In the genomic region with DNA sequence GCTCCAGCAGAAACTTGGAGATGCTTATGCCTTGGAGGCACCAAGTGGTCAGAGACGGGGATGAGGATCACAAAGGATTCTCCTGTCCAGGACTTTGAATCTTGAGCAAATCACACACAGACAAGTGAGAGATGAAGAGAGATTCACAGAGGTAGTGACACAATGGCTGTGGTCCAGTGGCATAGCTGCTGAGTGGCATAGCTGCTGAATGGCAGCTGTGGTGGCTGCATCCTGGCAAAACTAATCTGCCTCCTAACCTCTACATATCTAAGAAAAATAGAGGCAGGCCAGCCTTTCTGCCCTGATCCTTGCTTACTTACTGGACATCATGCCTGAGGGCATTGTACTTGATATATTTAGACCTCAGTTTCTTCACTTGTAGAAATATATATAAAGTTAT, we compare ENCODE assay signal across 15 cellular contexts.
DNase-seq lines count a peak whose midpoint lies in the region; ATAC-seq, FAIRE-seq and TF ChIP-seq lines count a peak whose summit lies in the region.
"Had no signal": no experiment of that assay in that cellular context is flagged by ENCODE, and none has a peak within 500 bp of the region (broad histone marks: within the 10 kb centered on the region; RNA-seq: fewer than 3 reads in every experiment).

No MANE protein-coding gene starts in this region.

- H3K27ac ChIP-seq in CD4-positive, CD25-positive, alpha-beta regulatory T cell (ENCODE audit: insufficient read depth, low read length, poor library complexity, severe bottlenecking) = no peak overlapping the region
- no peak overlapping the region for H3K27ac ChIP-seq in CD8-positive, alpha-beta memory T cell (ENCODE audit: low read depth, low read length)
- H3K27ac ChIP-seq: BLaER1 treated with 17β-estradiol and CSF1 and Interleukin-3, amounts not matched to agents 10 nM and 100 nM had no signal

- no peak for ATAC-seq in CD4-positive, CD25-positive, alpha-beta regulatory T cell (ENCODE audit: low read depth in 2 of 2)
- no peak for ATAC-seq in T-cell (replicated peaks in 1 of 4)
- ATAC-seq in naive thymus-derived CD8-positive, alpha-beta T cell = no peak
- no peak for ATAC-seq in GM18873 (IDR thresholded peaks at IDR 0.05; ENCODE audit: low FRiP score, unreplicated experiment)
- no peak for ATAC-seq in GM21526 (IDR thresholded peaks at IDR 0.05; ENCODE audit: low FRiP score, unreplicated experiment)
- no peak for ATAC-seq in GM21423 (IDR thresholded peaks at IDR 0.05; ENCODE audit: unreplicated experiment)
- ATAC-seq: K562 had no signal

- no peaks in the 10 kb centered on the region for H3K36me3 ChIP-seq in CD4-positive, CD25-positive, alpha-beta regulatory T cell (ENCODE audit: control insufficient read depth, insufficient read depth, low read length)
- H3K36me3 ChIP-seq in CD8-positive, alpha-beta memory T cell (ENCODE audit: insufficient read depth, low read length) = no peaks in the 10 kb centered on the region
- H3K36me3 ChIP-seq: BLaER1 treated with 17β-estradiol and CSF1 and Interleukin-3, amounts not matched to agents 10 nM and 100 nM had no signal

- peak overlapping the region in 2 of 3 donors; percentile 16 to 52 for H3K27ac Mint-ChIP-seq in CD4-positive, CD25-positive, alpha-beta regulatory T cell
- peak overlapping the region in 6 of 8 donors; percentile 0 to 48 (median 5) for H3K27ac Mint-ChIP-seq in CD8-positive, alpha-beta memory T cell
- peak overlapping the region; percentile 4 to 40 for H3K27ac Mint-ChIP-seq in T-cell
- H3K27ac Mint-ChIP-seq in naive thymus-derived CD8-positive, alpha-beta T cell = peak overlapping the region in 9 of 10 donors; percentile 0 to 84 (median 57)

- peaks cover 4% of the 10 kb centered on the region for H3K36me3 Mint-ChIP-seq in CD4-positive, CD25-positive, alpha-beta regulatory T cell
- peaks cover 0 to 2% (median 0%) of the 10 kb centered on the region in 3 donors for H3K36me3 Mint-ChIP-seq in CD8-positive, alpha-beta memory T cell
- no peaks in the 10 kb centered on the region for H3K36me3 Mint-ChIP-seq in T-cell
- peaks cover 0 to 5% (median 2%) of the 10 kb centered on the region in 3 donors for H3K36me3 Mint-ChIP-seq in naive thymus-derived CD8-positive, alpha-beta T cell

- FAIRE-seq in GM12892 (lab: Jason Lieb, UNC) = no peak
- FAIRE-seq: GM18507, K562 had no signal

- no peak for TF ChIP-seq POLR2A in GM12892 (IDR thresholded peaks at IDR 0.05; ENCODE audit: low read depth, low read length)

- peak overlapping the region in 1 of 4 donors; percentile 0 for H3K4me3 Mint-ChIP-seq in CD4-positive, CD25-positive, alpha-beta regulatory T cell
- H3K4me3 Mint-ChIP-seq in CD8-positive, alpha-beta memory T cell = no peak overlapping the region
- no peak overlapping the region for H3K4me3 Mint-ChIP-seq in T-cell
- peak overlapping the region in 1 of 10 donors; percentile 2 for H3K4me3 Mint-ChIP-seq in naive thymus-derived CD8-positive, alpha-beta T cell

- no peak overlapping the region for H3K4me3 ChIP-seq in CD4-positive, CD25-positive, alpha-beta regulatory T cell (ENCODE audit: low read depth, low read length)
- no peak overlapping the region for H3K4me3 ChIP-seq in CD8-positive, alpha-beta memory T cell (ENCODE audit: low read length)
- H3K4me3 ChIP-seq: BLaER1 treated with 17β-estradiol and CSF1 and Interleukin-3, amounts not matched to agents 10 nM and 100 nM; K562 had no signal

- CTCF ChIA-PET in CD8-positive, alpha-beta memory T cell (lab: Charles Lee) = no interaction called here
- CTCF ChIA-PET in T-cell (lab: Charles Lee) = interaction anchor here (0.7 to 1.3 kb wide), 4 partner anchors 15 to 120 kb away, joined by 3 to 4 read pairs (median 3); no protein-coding TSS in a partner anchor

- POLR2A ChIA-PET in CD8-positive, alpha-beta memory T cell (lab: Charles Lee) = no interaction called here
- POLR2A ChIA-PET in T-cell (lab: Charles Lee) = interaction anchor here (0.7 to 1.6 kb wide), 3 partner anchors 68 to 157 kb away, joined by 4 to 7 read pairs (median 6); no protein-coding TSS in a partner anchor
- POLR2A ChIA-PET in naive thymus-derived CD8-positive, alpha-beta T cell (lab: Charles Lee) = interaction anchor here (1.0 to 6.4 kb wide), 4 partner anchors 6 to 77 kb away, joined by 3 to 46 read pairs (median 3); no protein-coding TSS in a partner anchor

- no peaks in the 10 kb centered on the region for H3K27me3 Mint-ChIP-seq in CD4-positive, CD25-positive, alpha-beta regulatory T cell
- no peaks in the 10 kb centered on the region for H3K27me3 Mint-ChIP-seq in CD8-positive, alpha-beta memory T cell
- H3K27me3 Mint-ChIP-seq in T-cell = no peaks in the 10 kb centered on the region
- no peaks in the 10 kb centered on the region for H3K27me3 Mint-ChIP-seq in naive thymus-derived CD8-positive, alpha-beta T cell

- H3K9me3 Mint-ChIP-seq in CD4-positive, CD25-positive, alpha-beta regulatory T cell = peaks cover 0 to 3% (median 0%) of the 10 kb centered on the region in 7 donors
- no peaks in the 10 kb centered on the region for H3K9me3 Mint-ChIP-seq in CD8-positive, alpha-beta memory T cell
- H3K9me3 Mint-ChIP-seq in T-cell = peaks cover 0 to 5% (median 0%) of the 10 kb centered on the region in 3 donors
- H3K9me3 Mint-ChIP-seq in naive thymus-derived CD8-positive, alpha-beta T cell = peaks cover 0 to 2% (median 0%) of the 10 kb centered on the region in 9 donors

- H3K9me3 ChIP-seq in CD4-positive, CD25-positive, alpha-beta regulatory T cell (ENCODE audit: control insufficient read depth in 2 of 2, low read length in 2 of 2) = no peaks in the 10 kb centered on the region
- no peaks in the 10 kb centered on the region for H3K9me3 ChIP-seq in CD8-positive, alpha-beta memory T cell (ENCODE audit: low read length)
- H3K9me3 ChIP-seq: BLaER1 treated with 17β-estradiol and CSF1 and Interleukin-3, amounts not matched to agents 10 nM and 100 nM had no signal

- DNase-seq in CD4-positive, CD25-positive, alpha-beta regulatory T cell = no peak
- DNase-seq in CD8-positive, alpha-beta memory T cell = no peak
- DNase-seq in T-cell = no peak
- no peak for DNase-seq in naive thymus-derived CD8-positive, alpha-beta T cell
- no peak for DNase-seq in GM12892 (ENCODE audit: insufficient read length)
- DNase-seq: ACHN, DMS53, GF-D8, HCEC 1CT had no signal

- peaks cover 18% of the 10 kb centered on the region for H3K4me1 ChIP-seq in CD4-positive, CD25-positive, alpha-beta regulatory T cell (ENCODE audit: control insufficient read depth, insufficient read depth, low read length, poor library complexity, severe bottlenecking)
- H3K4me1 ChIP-seq in CD8-positive, alpha-beta memory T cell (ENCODE audit: insufficient read depth, low read length) = peaks cover 57% of the 10 kb centered on the region

- no peaks in the 10 kb centered on the region for H3K27me3 ChIP-seq in CD4-positive, CD25-positive, alpha-beta regulatory T cell (ENCODE audit: control insufficient read depth, insufficient read depth, low read length)
- H3K27me3 ChIP-seq in CD8-positive, alpha-beta memory T cell (ENCODE audit: insufficient read depth, low read length, poor library complexity, severe bottlenecking) = no peaks in the 10 kb centered on the region
- H3K27me3 ChIP-seq: BLaER1 treated with 17β-estradiol and CSF1 and Interleukin-3, amounts not matched to agents 10 nM and 100 nM had no signal

- H3K4me1 Mint-ChIP-seq in CD4-positive, CD25-positive, alpha-beta regulatory T cell = peaks cover 30 to 71% (median 52%) of the 10 kb centered on the region in 4 donors
- peaks cover 72 to 87% (median 84%) of the 10 kb centered on the region in 3 donors for H3K4me1 Mint-ChIP-seq in CD8-positive, alpha-beta memory T cell
- H3K4me1 Mint-ChIP-seq in T-cell = peaks cover 56 to 87% (median 74%) of the 10 kb centered on the region in 3 donors
- H3K4me1 Mint-ChIP-seq in naive thymus-derived CD8-positive, alpha-beta T cell = peaks cover 42 to 88% (median 80%) of the 10 kb centered on the region in 4 donors

Comparison
In these comparisons a context has a peak if more than half of its experiments do, and no peak if none do; other contexts are left out.
1. H3K27ac Mint-ChIP-seq: peak in every context shown above with its lines; median percentile 57 in naive thymus-derived CD8-positive, alpha-beta T cell; 34 in CD4-positive, CD25-positive, alpha-beta regulatory T cell; 22 in T-cell; 5 in CD8-positive, alpha-beta memory T cell.